In the genomic region with DNA sequence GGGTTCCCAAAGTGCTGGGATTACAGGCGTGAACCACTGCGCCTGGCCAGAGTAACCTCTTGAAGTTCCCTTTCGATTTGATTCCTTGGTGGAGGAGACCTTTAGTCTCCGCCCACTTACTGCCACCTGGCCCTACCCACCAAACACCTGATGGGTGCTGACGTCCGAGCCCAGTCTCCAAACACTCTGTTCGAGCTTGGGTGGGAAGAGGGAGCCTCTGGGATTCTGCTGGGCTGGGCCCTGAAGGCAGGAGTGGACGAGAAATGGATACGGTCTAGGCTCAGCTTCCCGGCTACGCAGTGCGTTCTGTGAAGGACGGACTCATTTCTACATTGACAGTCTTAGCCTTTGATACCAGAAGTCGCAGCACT, we compare ENCODE assay signal across 8 cellular contexts. TPM values are rescaled to one million over a fixed set of nuclear protein-coding genes. Genes with fewer than 3 reads are reported as not detected.
DNase-seq lines count a peak whose midpoint lies in the region; ATAC-seq and TF ChIP-seq lines count a peak whose summit lies in the region.

No MANE protein-coding gene starts in this region.

- no peak for TF ChIP-seq EP300 in esophagus muscularis mucosa (IDR thresholded peaks at IDR 0.05)

- H3K27ac Mint-ChIP-seq in CD4-positive, alpha-beta memory T cell, result peak overlapping the region; percentile 59 to 93 (median 86)
- H3K27ac Mint-ChIP-seq in WTC11, result peak overlapping the region; percentile 99
- peak overlapping the region in 9 of 10 donors; percentile 20 to 91 (median 85) for H3K27ac Mint-ChIP-seq in naive thymus-derived CD8-positive, alpha-beta T cell

- H3K9me3 ChIP-seq in CD4-positive, alpha-beta memory T cell (ENCODE audit: control insufficient read depth in 1 of 2, low read length in 2 of 2), result no peaks in the 10 kb centered on the region
- H3K9me3 ChIP-seq in esophagus muscularis mucosa, result no peaks in the 10 kb centered on the region

- 7% methylated on average over 14 of the region's 14 CpGs for WGBS in esophagus muscularis mucosa

- peak overlapping the region; percentile 74 to 87 for H3K4me3 ChIP-seq in CD4-positive, alpha-beta memory T cell (ENCODE audit: low read length in 2 of 2)
- peak overlapping the region; percentile 72 to 95 (median 90) for H3K4me3 ChIP-seq in esophagus muscularis mucosa

- no peak for TF ChIP-seq POLR2A in esophagus muscularis mucosa (IDR thresholded peaks at IDR 0.05; ENCODE audit: low read depth)

- DNase-seq in CD4-positive, alpha-beta memory T cell, result peak; percentile 15 to 54 (median 22)
- peak; percentile 64 for DNase-seq in M059J (ENCODE audit: low read depth)
- DNase-seq in WTC11 (ENCODE audit: low spot score), result peak; percentile 69
- no peak for DNase-seq in esophagus muscularis mucosa (ENCODE audit: extremely low spot score)
- DNase-seq in naive thymus-derived CD8-positive, alpha-beta T cell, result peak in 5 of 10 donors; percentile 4 to 31 (median 16)
- no peak for DNase-seq in NOMO-1 treated with DMSO at 0.1 percent for 48 hours (lab: John Stamatoyannopoulos, UW; ENCODE audit: unreplicated experiment)
- DNase-seq in AML-193 (lab: John Stamatoyannopoulos, UW), result no peak

- H3K27me3 ChIP-seq in CD4-positive, alpha-beta memory T cell (ENCODE audit: insufficient read depth, low read length), result no peaks in the 10 kb centered on the region
- no peaks in the 10 kb centered on the region for H3K27me3 ChIP-seq in esophagus muscularis mucosa

- CTCF ChIA-PET in CD4-positive, alpha-beta memory T cell (lab: Charles Lee; ENCODE audit: partially characterized antibody), result interaction anchor here (0.8 to 5.8 kb wide), 4 partner anchors 11 to 39 kb away, joined by 3 to 26 read pairs (median 8); a partner anchor contains a TSS
- CTCF ChIA-PET in WTC11 (lab: Charles Lee), result interaction anchor here (0.8 to 3.7 kb wide), 13 partner anchors 18 to 217 kb away, joined by 3 to 67 read pairs (median 4); a partner anchor contains a TSS

- peaks cover 0 to 8% of the 10 kb centered on the region in 2 donors for H3K36me3 Mint-ChIP-seq in CD4-positive, alpha-beta memory T cell
- H3K36me3 Mint-ChIP-seq in WTC11, result no peaks in the 10 kb centered on the region
- H3K36me3 Mint-ChIP-seq in naive thymus-derived CD8-positive, alpha-beta T cell, result no peaks in the 10 kb centered on the region

- no peaks in the 10 kb centered on the region for H3K9me3 Mint-ChIP-seq in CD4-positive, alpha-beta memory T cell
- no peaks in the 10 kb centered on the region for H3K9me3 Mint-ChIP-seq in WTC11
- no peaks in the 10 kb centered on the region for H3K9me3 Mint-ChIP-seq in naive thymus-derived CD8-positive, alpha-beta T cell

- TF ChIP-seq CTCF in WTC11 (IDR thresholded peaks at IDR 0.05), result no peak
- TF ChIP-seq CTCF in esophagus muscularis mucosa (IDR thresholded peaks at IDR 0.05), result no peak

- ATAC-seq in WTC11 (peak; percentile 43), HG02870 (IDR thresholded peaks at IDR 0.05; ENCODE audit: unreplicated experiment) (no peak)
- ATAC-seq in naive thymus-derived CD8-positive, alpha-beta T cell, result peak; percentile 19 to 25

- H3K4me1 ChIP-seq in CD4-positive, alpha-beta memory T cell (ENCODE audit: insufficient read depth, low read length), result peaks cover 12% of the 10 kb centered on the region
- H3K4me1 ChIP-seq in esophagus muscularis mucosa, result peaks cover 45 to 72% (median 71%) of the 10 kb centered on the region in 4 donors

- peaks cover 13 to 50% (median 27%) of the 10 kb centered on the region in 4 donors for H3K4me1 Mint-ChIP-seq in CD4-positive, alpha-beta memory T cell
- H3K4me1 Mint-ChIP-seq in WTC11, result peaks cover 60% of the 10 kb centered on the region
- peaks cover 15 to 33% (median 24%) of the 10 kb centered on the region in 4 donors for H3K4me1 Mint-ChIP-seq in naive thymus-derived CD8-positive, alpha-beta T cell

- no peaks in the 10 kb centered on the region for H3K36me3 ChIP-seq in CD4-positive, alpha-beta memory T cell (ENCODE audit: insufficient read depth, low read length)
- no peaks in the 10 kb centered on the region for H3K36me3 ChIP-seq in esophagus muscularis mucosa

- POLR2A ChIA-PET in CD4-positive, alpha-beta memory T cell (lab: Charles Lee; ENCODE audit: partially characterized antibody), result interaction anchor here (0.6 to 3.8 kb wide), 6 partner anchors 9 to 203 kb away, joined by 3 to 38 read pairs (median 4); a partner anchor contains a TSS
- POLR2A ChIA-PET in WTC11 (lab: Charles Lee), result interaction anchor here (2.7 kb wide), 1 partner anchor 27 kb away, joined by 15 read pairs; no protein-coding TSS in a partner anchor
- POLR2A ChIA-PET in naive thymus-derived CD8-positive, alpha-beta T cell (lab: Charles Lee), result interaction anchor here (1.8 kb wide), 1 partner anchor 39 kb away, joined by 6 read pairs; no protein-coding TSS in a partner anchor

- H3K27me3 Mint-ChIP-seq in CD4-positive, alpha-beta memory T cell, result no peaks in the 10 kb centered on the region
- H3K27me3 Mint-ChIP-seq in WTC11 (ENCODE audit: low read depth), result peaks cover 22% of the 10 kb centered on the region
- peaks cover 0 to 8% (median 0%) of the 10 kb centered on the region in 5 donors for H3K27me3 Mint-ChIP-seq in naive thymus-derived CD8-positive, alpha-beta T cell

- peak overlapping the region; percentile 91 to 99 (median 93) for H3K4me3 Mint-ChIP-seq in CD4-positive, alpha-beta memory T cell
- peak overlapping the region; percentile 89 for H3K4me3 Mint-ChIP-seq in WTC11
- peak overlapping the region; percentile 84 to 95 (median 90) for H3K4me3 Mint-ChIP-seq in naive thymus-derived CD8-positive, alpha-beta T cell

- peak overlapping the region; percentile 60 for H3K27ac ChIP-seq in CD4-positive, alpha-beta memory T cell (ENCODE audit: low read depth, low read length)
- H3K27ac ChIP-seq in esophagus muscularis mucosa (replicated peaks in 1 of 4), result peak overlapping the region; percentile 91 to 97 (median 95)

- intact Hi-C loops in CD4-positive, alpha-beta memory T cell (cut with micrococcal nuclease), result loop anchor here (2.0 kb wide), 1 partner anchor 40 kb away; a partner anchor contains a TSS
- intact Hi-C loops in esophagus muscularis mucosa (cut with DNase I), result no loop called here

TF ChIP-seq in WTC11, 78 proteins besides CTCF, POLR2A, EP300 and RAD21 (continues in another document):
- TF ChIP-seq NFYB (CRISPR knock-in tag; conservative IDR thresholded peaks at IDR 0.05; ENCODE audit: low read depth), result no peak
- TF ChIP-seq, protein P1, sequence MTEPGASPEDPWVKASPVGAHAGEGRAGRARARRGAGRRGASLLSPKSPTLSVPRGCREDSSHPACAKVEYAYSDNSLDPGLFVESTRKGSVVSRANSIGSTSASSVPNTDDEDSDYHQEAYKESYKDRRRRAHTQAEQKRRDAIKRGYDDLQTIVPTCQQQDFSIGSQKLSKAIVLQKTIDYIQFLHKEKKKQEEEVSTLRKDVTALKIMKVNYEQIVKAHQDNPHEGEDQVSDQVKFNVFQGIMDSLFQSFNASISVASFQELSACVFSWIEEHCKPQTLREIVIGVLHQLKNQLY (CRISPR knock-in tag; IDR thresholded peaks at IDR 0.05), result no peak
- TF ChIP-seq, protein P2, sequence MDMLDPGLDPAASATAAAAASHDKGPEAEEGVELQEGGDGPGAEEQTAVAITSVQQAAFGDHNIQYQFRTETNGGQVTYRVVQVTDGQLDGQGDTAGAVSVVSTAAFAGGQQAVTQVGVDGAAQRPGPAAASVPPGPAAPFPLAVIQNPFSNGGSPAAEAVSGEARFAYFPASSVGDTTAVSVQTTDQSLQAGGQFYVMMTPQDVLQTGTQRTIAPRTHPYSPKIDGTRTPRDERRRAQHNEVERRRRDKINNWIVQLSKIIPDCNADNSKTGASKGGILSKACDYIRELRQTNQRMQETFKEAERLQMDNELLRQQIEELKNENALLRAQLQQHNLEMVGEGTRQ (CRISPR knock-in tag; IDR thresholded peaks at IDR 0.05), result no peak
- TF ChIP-seq JUN (CRISPR knock-in tag; IDR thresholded peaks at IDR 0.05), result no peak
- TF ChIP-seq, protein P3, sequence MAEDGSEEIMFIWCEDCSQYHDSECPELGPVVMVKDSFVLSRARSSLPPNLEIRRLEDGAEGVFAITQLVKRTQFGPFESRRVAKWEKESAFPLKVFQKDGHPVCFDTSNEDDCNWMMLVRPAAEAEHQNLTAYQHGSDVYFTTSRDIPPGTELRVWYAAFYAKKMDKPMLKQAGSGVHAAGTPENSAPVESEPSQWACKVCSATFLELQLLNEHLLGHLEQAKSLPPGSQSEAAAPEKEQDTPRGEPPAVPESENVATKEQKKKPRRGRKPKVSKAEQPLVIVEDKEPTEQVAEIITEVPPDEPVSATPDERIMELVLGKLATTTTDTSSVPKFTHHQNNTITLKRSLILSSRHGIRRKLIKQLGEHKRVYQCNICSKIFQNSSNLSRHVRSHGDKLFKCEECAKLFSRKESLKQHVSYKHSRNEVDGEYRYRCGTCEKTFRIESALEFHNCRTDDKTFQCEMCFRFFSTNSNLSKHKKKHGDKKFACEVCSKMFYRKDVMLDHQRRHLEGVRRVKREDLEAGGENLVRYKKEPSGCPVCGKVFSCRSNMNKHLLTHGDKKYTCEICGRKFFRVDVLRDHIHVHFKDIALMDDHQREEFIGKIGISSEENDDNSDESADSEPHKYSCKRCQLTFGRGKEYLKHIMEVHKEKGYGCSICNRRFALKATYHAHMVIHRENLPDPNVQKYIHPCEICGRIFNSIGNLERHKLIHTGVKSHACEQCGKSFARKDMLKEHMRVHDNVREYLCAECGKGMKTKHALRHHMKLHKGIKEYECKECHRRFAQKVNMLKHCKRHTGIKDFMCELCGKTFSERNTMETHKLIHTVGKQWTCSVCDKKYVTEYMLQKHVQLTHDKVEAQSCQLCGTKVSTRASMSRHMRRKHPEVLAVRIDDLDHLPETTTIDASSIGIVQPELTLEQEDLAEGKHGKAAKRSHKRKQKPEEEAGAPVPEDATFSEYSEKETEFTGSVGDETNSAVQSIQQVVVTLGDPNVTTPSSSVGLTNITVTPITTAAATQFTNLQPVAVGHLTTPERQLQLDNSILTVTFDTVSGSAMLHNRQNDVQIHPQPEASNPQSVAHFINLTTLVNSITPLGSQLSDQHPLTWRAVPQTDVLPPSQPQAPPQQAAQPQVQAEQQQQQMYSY (CRISPR knock-in tag; IDR thresholded peaks at IDR 0.05), result no peak
- no peak for TF ChIP-seq ZNF219 (CRISPR knock-in tag; IDR thresholded peaks at IDR 0.05; ENCODE audit: borderline replicate concordance)

RNA-seq across cellular contexts. Expression of a gene that starts 0.9 kb away (rescaled TPM):
- total RNA-seq in CD4-positive, alpha-beta memory T cell, result 10 to 100 TPM; 13.9 to 16.3 TPM
- 1 to 10 TPM; 1.6 to 4.8 TPM for polyA plus RNA-seq in CD4-positive, alpha-beta memory T cell
- total RNA-seq in M059J (2014; rRNA removed; shearing (Covaris generic)), result 365 and 711 TPM in 2 replicates
- total RNA-seq in WTC11 (2021), result 35.3 to 44.2 TPM (median 35.5 TPM) in 3 replicates
- total RNA-seq in esophagus muscularis mucosa, result 10 to 100 TPM; 38.9 to 96.7 (median 58.6) TPM
- total RNA-seq in naive thymus-derived CD8-positive, alpha-beta T cell, result 1 to 10 TPM; 8.0 to 8.5 TPM
- 1 to 10 TPM in 2 of 3 donors, under 1 TPM in 1; 0.40 to 1.5 (median 1.4) TPM for polyA plus RNA-seq in naive thymus-derived CD8-positive, alpha-beta T cell

RNA-seq across cellular contexts. Expression of a gene that starts 40.1 kb away (rescaled TPM):
- total RNA-seq in CD4-positive, alpha-beta memory T cell, result 10 to 100 TPM; 39.1 to 40.6 TPM
- polyA plus RNA-seq in CD4-positive, alpha-beta memory T cell, result 10 to 100 TPM; 34.5 to 36.5 TPM
- 27.2 and 38.2 TPM in 2 replicates for total RNA-seq in M059J (2014; rRNA removed; shearing (Covaris generic))
- total RNA-seq in WTC11 (2021) (16.6 to 21.3 TPM (median 19.8 TPM) in 3 replicates), esophagus muscularis mucosa (100 to 1,000 TPM in 1 of 4 donors, 10 to 100 TPM in 3; 31.6 to 118 (median 61.4) TPM)
- 10 to 100 TPM; 44.4 to 45.3 TPM for total RNA-seq in naive thymus-derived CD8-positive, alpha-beta T cell
- 10 to 100 TPM; 27.9 to 47.4 (median 40.4) TPM for polyA plus RNA-seq in naive thymus-derived CD8-positive, alpha-beta T cell

Comparison
In these comparisons a context has a peak if more than half of its experiments do, and no peak if none do; other contexts are left out.
1. DNase-seq: peak in CD4-positive, alpha-beta memory T cell (5 of 5), M059J (single experiment) and WTC11 (single experiment); none in esophagus muscularis mucosa (single experiment), NOMO-1 treated with DMSO at 0.1 percent for 48 hours (single experiment) and AML-193 (0 of 2).
2. Peak in every context shown above with its lines, with median percentiles within 50 percentile points of each other: H3K27ac Mint-ChIP-seq and H3K4me3 Mint-ChIP-seq.